ENCODE assay signal across 25 cellular contexts in genomic region chr6:103893082-103893481, GRCh38.
DNase-seq lines count a peak whose midpoint lies in the region; ATAC-seq and TF ChIP-seq lines count a peak whose summit lies in the region.
"Had no signal": no experiment of that assay in that cellular context is flagged by ENCODE, and none has a peak within 500 bp of the region (broad histone marks: within the 10 kb centered on the region; RNA-seq: fewer than 3 reads in every experiment).

No MANE protein-coding gene starts in this region.

- peaks cover 5% of the 10 kb centered on the region for H3K36me3 Mint-ChIP-seq in brain
- H3K36me3 Mint-ChIP-seq in activated T-cell treated with anti-CD3 and anti-CD28 coated beads, Interleukin-2, amount 50 U/mL, for 4 hours (ENCODE audit: insufficient read depth), result no peaks in the 10 kb centered on the region
- H3K36me3 Mint-ChIP-seq: CD14-positive monocyte, T-cell had no signal

- DNase-seq in A673 (ENCODE audit: low spot score), result peak; percentile 71
- DNase-seq in NCI-H226, result peak; percentile 70
- peak in 1 of 2 donors; percentile 15 for DNase-seq in heart right ventricle
- DNase-seq in activated CD8-positive, alpha-beta memory T cell treated with anti-CD3 and anti-CD28 coated beads, Interleukin-2, amount 50 U/mL, for 48 hours, result no peak
- DNase-seq in activated T-cell treated with anti-CD3 and anti-CD28 coated beads, Interleukin-2, amount 50 U/mL, for 4 hours, result no peak
- DNase-seq: ACHN; activated CD4-positive, alpha-beta T cell treated with anti-CD3 and anti-CD28 coated beads, Interleukin-2, amount 10 ng/mL, durations not matched to agents 24 days and 14 days; activated naive CD4-positive, alpha-beta T cell; aorta; cortex of kidney; DMS153; gastrocnemius medialis; HCEC 1CT; MG63; NCI-H1436 treated with DMSO at 0.1 percent for 48 hours; NCI-H2227 treated with DMSO at 0.1 percent for 48 hours; occipital lobe; stimulated activated CD4-positive, alpha-beta T cell treated with anti-CD3 and anti-CD28 coated beads, Interleukin-15, amount 100 ng/mL, for 24 hours; T-cell had no signal

- peaks cover 19% of the 10 kb centered on the region for H3K4me1 ChIP-seq in A673 (ENCODE audit: insufficient read depth, low read length, poor library complexity, severe bottlenecking)
- peaks cover 0 to 5% (median 0%) of the 10 kb centered on the region in 9 donors for H3K4me1 ChIP-seq in heart right ventricle
- H3K4me1 ChIP-seq: gastrocnemius medialis had no signal

- POLR2A ChIA-PET in A673 (lab: Charles Lee; ENCODE audit: low non-redundant PET), result no interaction called here

- WGBS in heart right ventricle, 2 donors, result 30 to 38% methylated on average over 2 of the region's 2 CpGs

- H3K27ac Mint-ChIP-seq in brain, result peak overlapping the region; percentile 56 to 80 (median 75)
- H3K27ac Mint-ChIP-seq: activated CD4-positive, alpha-beta T cell treated with anti-CD3 and anti-CD28 coated beads, Interleukin-2, amount 10 ng/mL, durations not matched to agents 24 days and 14 days; CD14-positive monocyte; T-cell had no signal

- intact Hi-C loops in A673 (cut with micrococcal nuclease; ENCODE audit: unreplicated experiment) (loop anchor here (10.0 kb wide), 1 partner anchor 532 kb away; no protein-coding TSS in a partner anchor), heart right ventricle (cut with DNase I) (no loop called here)

- H3K36me3 ChIP-seq in A673 (ENCODE audit: insufficient read depth, low read length, poor library complexity, severe bottlenecking) (no peaks in the 10 kb centered on the region), heart right ventricle (no peaks in the 10 kb centered on the region)
- H3K36me3 ChIP-seq: gastrocnemius medialis, MG63, thoracic aorta had no signal

- ATAC-seq in heart right ventricle, result peak in 7 of 8 donors; percentile 53 to 86 (median 69)
- no peak for ATAC-seq in HG02642 (IDR thresholded peaks at IDR 0.05; ENCODE audit: poor library complexity, unreplicated experiment)
- ATAC-seq in GM21528 (IDR thresholded peaks at IDR 0.05; ENCODE audit: low FRiP score, unreplicated experiment), result no peak
- no peak for ATAC-seq in activated T-cell treated with anti-CD3 and anti-CD28 coated beads, Interleukin-2, amount 50 U/mL, for 4 hours
- ATAC-seq: gastrocnemius medialis, T-cell had no signal

- CTCF ChIA-PET in A673 (lab: Charles Lee), result no interaction called here

- H3K4me1 Mint-ChIP-seq in brain, result peaks cover 20% of the 10 kb centered on the region
- H3K4me1 Mint-ChIP-seq in activated T-cell treated with anti-CD3 and anti-CD28 coated beads, Interleukin-2, amount 50 U/mL, for 4 hours (ENCODE audit: low read depth), result no peaks in the 10 kb centered on the region
- H3K4me1 Mint-ChIP-seq: activated CD4-positive, alpha-beta T cell treated with anti-CD3 and anti-CD28 coated beads, Interleukin-2, amount 10 ng/mL, durations not matched to agents 24 days and 14 days; CD14-positive monocyte; T-cell had no signal

- H3K4me3 Mint-ChIP-seq in brain, result peak overlapping the region in 1 of 5 experiments; percentile 14
- no peak overlapping the region for H3K4me3 Mint-ChIP-seq in activated T-cell treated with anti-CD3 and anti-CD28 coated beads, Interleukin-2, amount 50 U/mL, for 4 hours
- H3K4me3 Mint-ChIP-seq: activated CD4-positive, alpha-beta T cell treated with anti-CD3 and anti-CD28 coated beads, Interleukin-2, amount 10 ng/mL, durations not matched to agents 24 days and 14 days; CD14-positive monocyte; T-cell had no signal

- peaks cover 6% of the 10 kb centered on the region for H3K9me3 ChIP-seq in A673 (ENCODE audit: low read depth, low read length, poor library complexity, severe bottlenecking)
- H3K9me3 ChIP-seq in heart right ventricle, result peaks cover 0 to 19% (median 6%) of the 10 kb centered on the region in 11 donors
- H3K9me3 ChIP-seq: gastrocnemius medialis, MG63, thoracic aorta had no signal

- peaks cover 8 to 18% (median 9%) of the 10 kb centered on the region in 5 experiments for H3K9me3 Mint-ChIP-seq in brain
- peaks cover 12% of the 10 kb centered on the region for H3K9me3 Mint-ChIP-seq in activated T-cell treated with anti-CD3 and anti-CD28 coated beads, Interleukin-2, amount 50 U/mL, for 4 hours
- H3K9me3 Mint-ChIP-seq: activated CD4-positive, alpha-beta T cell treated with anti-CD3 and anti-CD28 coated beads, Interleukin-2, amount 10 ng/mL, durations not matched to agents 24 days and 14 days had no signal

- BruUV-seq in A673 (replicated peaks; lab: Mats Ljungman, UMichigan), result no TSS peak

- H3K27me3 ChIP-seq in A673 (replicated peaks; ENCODE audit: insufficient read depth, low read depth, low read length, poor library complexity) (no peaks in the 10 kb centered on the region), heart right ventricle (no peaks in the 10 kb centered on the region)
- H3K27me3 ChIP-seq: gastrocnemius medialis, MG63 had no signal

- peak overlapping the region; percentile 41 for H3K27ac ChIP-seq in A673 (ENCODE audit: low read depth, low read length, poor library complexity, severe bottlenecking)
- H3K27ac ChIP-seq in heart right ventricle, result no peak overlapping the region
- H3K27ac ChIP-seq: gastrocnemius medialis, RWPE1, thoracic aorta had no signal

- H3K4me3 ChIP-seq in A673 (ENCODE audit: low read depth, low read length, poor library complexity, severe bottlenecking) (no peak overlapping the region), heart right ventricle (no peak overlapping the region)
- H3K4me3 ChIP-seq: gastrocnemius medialis, MG63, thoracic aorta had no signal

- no peaks in the 10 kb centered on the region for H3K27me3 Mint-ChIP-seq in brain
- H3K27me3 Mint-ChIP-seq in activated T-cell treated with anti-CD3 and anti-CD28 coated beads, Interleukin-2, amount 50 U/mL, for 4 hours (ENCODE audit: low read depth), result no peaks in the 10 kb centered on the region
- H3K27me3 Mint-ChIP-seq: activated CD4-positive, alpha-beta T cell treated with anti-CD3 and anti-CD28 coated beads, Interleukin-2, amount 10 ng/mL, durations not matched to agents 24 days and 14 days; T-cell had no signal

- TF ChIP-seq CTCF in A673 (conservative IDR thresholded peaks at IDR 0.05; ENCODE audit: low read depth, low read length), result no peak
- TF ChIP-seq CTCF in brain (conservative IDR thresholded peaks at IDR 0.05), result no peak
- TF ChIP-seq CTCF in heart right ventricle (IDR thresholded peaks at IDR 0.05), result no peak

Comparison
In these comparisons a context has a peak if more than half of its experiments do, and no peak if none do; other contexts are left out.
1. DNase-seq: peak in A673 (single experiment) and NCI-H226 (single experiment); none in activated CD8-positive, alpha-beta memory T cell treated with anti-CD3 and anti-CD28 coated beads, Interleukin-2, amount 50 U/mL, for 48 hours (single experiment) and activated T-cell treated with anti-CD3 and anti-CD28 coated beads, Interleukin-2, amount 50 U/mL, for 4 hours (single experiment).
2. ATAC-seq: peak in heart right ventricle (7 of 8); none in HG02642 (single experiment), GM21528 (single experiment) and activated T-cell treated with anti-CD3 and anti-CD28 coated beads, Interleukin-2, amount 50 U/mL, for 4 hours (0 of 2).